Comparison of ENCODE assay signal across 17 cellular contexts in genomic region chr1:12547586-12548225, GRCh38.
DNase-seq lines count a peak whose midpoint lies in the region; ATAC-seq, FAIRE-seq and TF ChIP-seq lines count a peak whose summit lies in the region.
"Had no signal": no experiment of that assay in that cellular context is flagged by ENCODE, and none has a peak within 500 bp of the region (broad histone marks: within the 10 kb centered on the region; RNA-seq: fewer than 3 reads in every experiment).

No MANE protein-coding gene starts in this region.

- no peak for TF ChIP-seq EP300 in suprapubic skin (IDR thresholded peaks at IDR 0.05)

- ATAC-seq in lower lobe of right lung (peak in 1 of 2 donors; percentile 12), GM18861 (IDR thresholded peaks at IDR 0.05; ENCODE audit: unreplicated experiment) (no peak)

- no peak for TF ChIP-seq POLR2A in suprapubic skin (IDR thresholded peaks at IDR 0.05)

- H3K4me3 ChIP-seq in HEK293 (ENCODE audit: low read depth, low read length) (no peak overlapping the region), ascending aorta (no peak overlapping the region), lower lobe of right lung (no peak overlapping the region), suprapubic skin (no peak overlapping the region)
- H3K4me3 ChIP-seq: SJCRH30 had no signal

- H3K9me3 ChIP-seq in HEK293 (ENCODE audit: control insufficient read depth, insufficient read depth, low read depth, low read length) (no peaks in the 10 kb centered on the region), ascending aorta (no peaks in the 10 kb centered on the region), lower lobe of right lung (no peaks in the 10 kb centered on the region), suprapubic skin (no peaks in the 10 kb centered on the region)
- H3K9me3 ChIP-seq: SJCRH30 had no signal

- DNase-seq in ascending aorta (ENCODE audit: low spot score in 2 of 2), result no peak
- peak; percentile 41 for DNase-seq in lower lobe of right lung
- no peak for DNase-seq in suprapubic skin (ENCODE audit: low spot score in 2 of 2)
- no peak for DNase-seq in cerebellar nuclear complex (lab: John Stamatoyannopoulos, UW)
- DNase-seq in GM19239 (ENCODE audit: insufficient read length, low spot score), result no peak
- DNase-seq: activated CD4-positive, CD25-positive, alpha-beta regulatory T cell treated with anti-CD3 and anti-CD28 coated beads, Interleukin-2, amount 50 U/mL, for 72 hours; central memory CD4-positive, alpha-beta T cell; DMS153; endodermal cell; NCI-H1436; NCI-H226; SJCRH30 had no signal

- TF ChIP-seq CTCF in HEK293 (tag by site-specific recombination; IDR thresholded peaks at IDR 0.05) (no peak), ascending aorta (IDR thresholded peaks at IDR 0.05) (no peak), lower lobe of right lung (IDR thresholded peaks at IDR 0.05) (no peak), suprapubic skin (IDR thresholded peaks at IDR 0.05) (no peak)

- 87% methylated on average over 10 of the region's 20 CpGs for WGBS in suprapubic skin

- H3K4me1 ChIP-seq in HEK293 (ENCODE audit: control insufficient read depth, insufficient read depth, low read length) (peaks cover 11% of the 10 kb centered on the region), ascending aorta (peaks cover 4 to 32% of the 10 kb centered on the region in 2 donors), lower lobe of right lung (peaks cover 45% of the 10 kb centered on the region), suprapubic skin (peaks cover 42% of the 10 kb centered on the region)

- POLR2A ChIA-PET in HEK293 (lab: Yijun Ruan, JAX), result no interaction called here

- intact Hi-C loops in ascending aorta (cut with DNase I) (no loop called here), lower lobe of right lung (cut with DNase I) (no loop called here)

- H3K36me3 ChIP-seq in HEK293 (ENCODE audit: control insufficient read depth in 2 of 2, insufficient read depth in 1 of 2, low read length in 2 of 2) (no peaks in the 10 kb centered on the region), ascending aorta (no peaks in the 10 kb centered on the region), lower lobe of right lung (no peaks in the 10 kb centered on the region), suprapubic skin (no peaks in the 10 kb centered on the region)
- H3K36me3 ChIP-seq: SJCRH30 had no signal

- CTCF ChIA-PET in HEK293 (lab: Yijun Ruan, JAX), result no interaction called here

- H3K27ac ChIP-seq in HEK293 (ENCODE audit: extremely low read depth, low read depth, low read length), result no peak overlapping the region
- peak overlapping the region; percentile 76 to 80 for H3K27ac ChIP-seq in ascending aorta
- no peak overlapping the region for H3K27ac ChIP-seq in lower lobe of right lung
- peak overlapping the region; percentile 73 for H3K27ac ChIP-seq in suprapubic skin
- H3K27ac ChIP-seq: C4-2B had no signal

- H3K27me3 ChIP-seq in ascending aorta, result no peaks in the 10 kb centered on the region
- H3K27me3 ChIP-seq in lower lobe of right lung (ENCODE audit: low read depth), result no peaks in the 10 kb centered on the region
- no peaks in the 10 kb centered on the region for H3K27me3 ChIP-seq in suprapubic skin
- H3K27me3 ChIP-seq: SJCRH30 had no signal

- FAIRE-seq in GM19239 (lab: Jason Lieb, UNC), result no peak
- FAIRE-seq: GM18507, H54 had no signal

TF ChIP-seq in HEK293, 187 proteins besides CTCF, POLR2A, EP300 and RAD21:
- TF ChIP-seq HIC1 (tag by site-specific recombination; IDR thresholded peaks at IDR 0.05), result peak; percentile 31; the same call in 1 of the 2 replicates
- peak; percentile 42 for TF ChIP-seq ZFHX2 (tag by site-specific recombination; conservative IDR thresholded peaks at IDR 0.05)
- TF ChIP-seq ZNF335 (tag by site-specific recombination; conservative IDR thresholded peaks at IDR 0.05), result no peak
- TF ChIP-seq EGR2 (tag by site-specific recombination; IDR thresholded peaks at IDR 0.05; ENCODE audit: low read depth), result peak; percentile 51; the same call in 1 of the 2 replicates

Comparison
In these comparisons a context has a peak if more than half of its experiments do, and no peak if none do; other contexts are left out.
1. H3K27ac ChIP-seq: peak in ascending aorta (2 of 2) and suprapubic skin (single experiment); none in HEK293 (single experiment) and lower lobe of right lung (single experiment).